Comparison of ENCODE assay signal across 28 cellular contexts in the genomic region with DNA sequence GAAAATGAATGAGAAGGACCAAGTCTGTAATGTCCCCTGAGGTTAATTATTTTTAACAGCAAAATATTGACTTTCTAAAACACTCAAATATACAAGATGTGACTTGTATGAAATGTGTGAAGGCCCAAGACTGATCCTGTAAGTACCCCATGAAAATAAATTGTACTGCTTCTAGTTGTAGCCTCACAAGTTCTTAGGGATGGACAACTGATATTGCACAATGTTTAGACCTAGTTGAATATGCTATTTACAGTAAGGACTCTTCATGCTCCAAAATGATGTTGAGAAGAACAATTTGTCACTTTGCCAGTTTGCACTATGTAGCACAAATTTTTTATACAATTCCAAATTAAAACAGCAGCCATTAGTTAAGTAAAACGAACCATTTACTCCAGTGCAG.
"Had no signal": no experiment of that assay in that cellular context is flagged by ENCODE, and none has a peak within 500 bp of the region (broad histone marks: within the 10 kb centered on the region; RNA-seq: fewer than 3 reads in every experiment).

No MANE protein-coding gene starts in this region.

- FAIRE-seq: colon, endometrium, endothelial cell of umbilical vein, frontal cortex had no signal

- H3K4me1 ChIP-seq: colonic mucosa, esophagus muscularis mucosa, esophagus squamous epithelium, foreskin keratinocyte, gastrocnemius medialis, gastroesophageal sphincter had no signal

- DNase-seq: colonic mucosa; cortex of kidney; dermis blood vessel endothelial cell; dorsolateral prefrontal cortex; effector CD4-positive, alpha-beta T cell; effector CD8-positive, alpha-beta T cell; effector memory CD4-positive, alpha-beta T cell; effector memory CD8-positive, alpha-beta T cell; endodermal cell; erythroblast; esophagus squamous epithelium; foreskin fibroblast; foreskin keratinocyte; foreskin melanocyte; gastrocnemius medialis; glutamatergic neuron; head of caudate nucleus; heart left ventricle; heart right ventricle had no signal

- H3K27ac ChIP-seq: colonic mucosa, coronary artery, dorsolateral prefrontal cortex, epithelial cell of prostate, esophagus muscularis mucosa, esophagus squamous epithelium, foreskin keratinocyte, gastrocnemius medialis, gastroesophageal sphincter, heart left ventricle, heart right ventricle had no signal

- H3K27me3 ChIP-seq: colonic mucosa, esophagus muscularis mucosa, esophagus squamous epithelium, foreskin keratinocyte, gastrocnemius medialis, gastroesophageal sphincter, heart left ventricle, heart right ventricle had no signal

- H3K4me3 ChIP-seq: colonic mucosa, coronary artery, dorsolateral prefrontal cortex, esophagus muscularis mucosa, esophagus squamous epithelium, gastrocnemius medialis, gastroesophageal sphincter, heart left ventricle, heart right ventricle had no signal

- H3K36me3 ChIP-seq: colonic mucosa, esophagus muscularis mucosa, esophagus squamous epithelium, gastrocnemius medialis, gastroesophageal sphincter, heart left ventricle, heart right ventricle had no signal

- ATAC-seq: effector memory CD8-positive, alpha-beta T cell; esophagus mucosa; foreskin keratinocyte; gastrocnemius medialis; gastroesophageal sphincter; heart left ventricle; heart right ventricle had no signal

- H3K9me3 ChIP-seq: colonic mucosa, esophagus squamous epithelium, gastrocnemius medialis had no signal
